11 cellular contexts compared by ENCODE assay signal in the genomic region with DNA sequence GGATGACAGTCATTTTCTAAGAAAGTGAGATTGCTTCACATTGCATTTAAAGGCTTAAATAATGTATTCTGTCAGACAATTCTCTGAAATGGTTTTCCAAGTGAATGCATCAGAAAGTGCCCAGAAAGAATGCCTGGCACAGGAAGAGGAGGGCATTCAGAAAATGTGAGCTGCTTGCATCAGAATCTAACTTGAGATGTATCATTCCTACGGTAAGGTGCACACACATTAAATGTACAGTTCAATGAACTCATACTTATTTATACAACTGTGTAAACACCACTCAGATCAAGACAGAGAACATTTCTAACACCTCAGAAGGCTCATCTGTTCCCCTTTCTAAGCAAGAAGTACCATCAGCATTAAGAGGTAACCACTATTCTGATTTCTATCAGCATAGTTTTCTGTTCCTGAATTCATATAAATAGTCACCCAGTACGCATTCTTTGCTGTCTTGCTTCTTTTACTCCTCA.
DNase-seq lines count a peak whose midpoint lies in the region; ATAC-seq lines count a peak whose summit lies in the region.
"Had no signal": no experiment of that assay in that cellular context is flagged by ENCODE, and none has a peak within 500 bp of the region (broad histone marks: within the 10 kb centered on the region; RNA-seq: fewer than 3 reads in every experiment).

No MANE protein-coding gene starts in this region.

- H3K36me3 Mint-ChIP-seq in activated CD8-positive, alpha-beta memory T cell treated with anti-CD3 and anti-CD28 coated beads, Interleukin-2, amount 10 ng/mL, durations not matched to agents 7 days and 5 days: peaks cover 16% of the 10 kb centered on the region
- peaks cover 5 to 8% of the 10 kb centered on the region in 2 donors for H3K36me3 Mint-ChIP-seq in naive B cell

- CTCF ChIA-PET in activated CD8-positive, alpha-beta memory T cell treated with anti-CD3 and anti-CD28 coated beads, Interleukin-2, amount 10 ng/mL, durations not matched to agents 7 days and 5 days (lab: Charles Lee): no interaction called here

- peak overlapping the region; percentile 43 for H3K27ac Mint-ChIP-seq in activated CD8-positive, alpha-beta memory T cell treated with anti-CD3 and anti-CD28 coated beads, Interleukin-2, amount 10 ng/mL, durations not matched to agents 7 days and 5 days
- peak overlapping the region in 4 of 6 donors; percentile 23 to 67 (median 48) for H3K27ac Mint-ChIP-seq in naive B cell

- DNase-seq in activated CD8-positive, alpha-beta memory T cell treated with anti-CD3 and anti-CD28 coated beads, Interleukin-2, amount 10 ng/mL, durations not matched to agents 7 days and 5 days: no peak
- no peak for DNase-seq in activated CD8-positive, alpha-beta memory T cell treated with anti-CD3 and anti-CD28 coated beads for 24 hours
- DNase-seq in naive B cell: peak; percentile 61
- DNase-seq in left cardiac atrium: no peak
- DNase-seq in NCI-H524 (lab: John Stamatoyannopoulos, UW): no peak
- DNase-seq in NCI-H446 (lab: John Stamatoyannopoulos, UW): no peak
- DNase-seq: foreskin fibroblast, WERI-Rb-1 had no signal

- peaks cover 5% of the 10 kb centered on the region for H3K9me3 Mint-ChIP-seq in activated CD8-positive, alpha-beta memory T cell treated with anti-CD3 and anti-CD28 coated beads, Interleukin-2, amount 10 ng/mL, durations not matched to agents 7 days and 5 days (ENCODE audit: low read depth)
- H3K9me3 Mint-ChIP-seq in naive B cell: peaks cover 2 to 12% (median 7%) of the 10 kb centered on the region in 7 donors

- peak; percentile 68 for ATAC-seq in activated CD8-positive, alpha-beta memory T cell treated with anti-CD3 and anti-CD28 coated beads, Interleukin-2, amount 10 ng/mL, durations not matched to agents 7 days and 5 days
- peak; percentile 83 for ATAC-seq in GM21528 (IDR thresholded peaks at IDR 0.05; ENCODE audit: low FRiP score, unreplicated experiment)
- peak; percentile 87 for ATAC-seq in HG03196 (IDR thresholded peaks at IDR 0.05; ENCODE audit: unreplicated experiment)
- peak; percentile 81 for ATAC-seq in naive B cell (ENCODE audit: low read depth in 2 of 2)
- ATAC-seq in left cardiac atrium: no peak

- no peak overlapping the region for H3K4me3 Mint-ChIP-seq in activated CD8-positive, alpha-beta memory T cell treated with anti-CD3 and anti-CD28 coated beads, Interleukin-2, amount 10 ng/mL, durations not matched to agents 7 days and 5 days
- peak overlapping the region in 6 of 8 donors; percentile 13 to 71 (median 66) for H3K4me3 Mint-ChIP-seq in naive B cell
- H3K4me3 Mint-ChIP-seq: brain had no signal

- H3K4me1 Mint-ChIP-seq in activated CD8-positive, alpha-beta memory T cell treated with anti-CD3 and anti-CD28 coated beads, Interleukin-2, amount 10 ng/mL, durations not matched to agents 7 days and 5 days: peaks cover 17% of the 10 kb centered on the region
- peaks cover 39 to 46% (median 41%) of the 10 kb centered on the region in 3 donors for H3K4me1 Mint-ChIP-seq in naive B cell

- H3K27me3 Mint-ChIP-seq in activated CD8-positive, alpha-beta memory T cell treated with anti-CD3 and anti-CD28 coated beads, Interleukin-2, amount 10 ng/mL, durations not matched to agents 7 days and 5 days: no peaks in the 10 kb centered on the region
- H3K27me3 Mint-ChIP-seq in naive B cell: peaks cover 3 to 29% (median 16%) of the 10 kb centered on the region in 3 donors
- H3K27me3 Mint-ChIP-seq: brain had no signal

- intact Hi-C loops in left cardiac atrium (cut with DNase I): no loop called here

Comparison
In these comparisons a context has a peak if more than half of its experiments do, and no peak if none do; other contexts are left out.
1. ATAC-seq: peak in activated CD8-positive, alpha-beta memory T cell treated with anti-CD3 and anti-CD28 coated beads, Interleukin-2, amount 10 ng/mL, durations not matched to agents 7 days and 5 days (single experiment), GM21528 (single experiment), HG03196 (single experiment) and naive B cell (2 of 2); none in left cardiac atrium (0 of 2).